In genomic region chr15:80174017-80174746, GRCh38 we compare ENCODE assay signal across 10 cellular contexts. TPM values are rescaled to one million over a fixed set of nuclear protein-coding genes. Genes with fewer than 3 reads are reported as not detected.
DNase-seq lines count a peak whose midpoint lies in the region; TF ChIP-seq lines count a peak whose summit lies in the region.
"Had no signal": no experiment of that assay in that cellular context is flagged by ENCODE, and none has a peak within 500 bp of the region (broad histone marks: within the 10 kb centered on the region; RNA-seq: fewer than 3 reads in every experiment).

No MANE protein-coding gene starts in this region.

- H3K4me3 Mint-ChIP-seq in endothelial cell (ENCODE audit: unreplicated experiment), result peak overlapping the region; percentile 7
- H3K4me3 Mint-ChIP-seq in osteocyte (ENCODE audit: unreplicated experiment), result no peak overlapping the region
- H3K4me3 Mint-ChIP-seq: B cell had no signal

- TF ChIP-seq CTCF in endothelial cell (IDR thresholded peaks at IDR 0.05; ENCODE audit: unreplicated experiment) (no peak), osteocyte (IDR thresholded peaks at IDR 0.05) (no peak)

- H3K18ac ChIP-seq in neuronal stem cell (ENCODE audit: low read length), result no peak overlapping the region

- WGBS in neuronal stem cell (ENCODE audit: extremely low coverage in 2 of 2, insufficient read length in 2 of 2, insufficient replicate concordance in 1 of 2), 2 donors, result no CpG with 5 or more reads among the region's 11 CpGs

- no peak overlapping the region for H3K14ac ChIP-seq in neuronal stem cell (ENCODE audit: low read length)

- H3K4me2 ChIP-seq in neuronal stem cell (ENCODE audit: insufficient read depth, low read length, poor library complexity, severe bottlenecking), result no peak overlapping the region

- H3K79me2 ChIP-seq in ACC112 (ENCODE audit: control insufficient read depth, insufficient read depth, low read length, unreplicated experiment), result no peaks in the 10 kb centered on the region

- no peak overlapping the region for H3K4ac ChIP-seq in neuronal stem cell (ENCODE audit: low read length)

- H2BK12ac ChIP-seq in neuronal stem cell (ENCODE audit: low read length), result no peak overlapping the region

- peak overlapping the region; percentile 82 for H2AK5ac ChIP-seq in neuronal stem cell (ENCODE audit: low read depth, low read length)

- H2AFZ ChIP-seq in ACC112 (ENCODE audit: low read length, unreplicated experiment), result no peak overlapping the region
- no peak overlapping the region for H2AFZ ChIP-seq in neuronal stem cell (ENCODE audit: low read length)

- H2BK15ac ChIP-seq in neuronal stem cell (ENCODE audit: low read length), result peak overlapping the region; percentile 46

- H3K23ac ChIP-seq in neuronal stem cell (ENCODE audit: low read depth, low read length, poor library complexity), result peak overlapping the region; percentile 14

- no peaks in the 10 kb centered on the region for H3K9me3 ChIP-seq in neuronal stem cell (replicated peaks in 1 of 2; ENCODE audit: control insufficient read depth in 2 of 2, insufficient read depth in 1 of 2, low read depth in 1 of 2, low read length in 2 of 2)

- no peak overlapping the region for H2BK120ac ChIP-seq in neuronal stem cell (ENCODE audit: low read depth, low read length)

- H3K4me1 Mint-ChIP-seq in endothelial cell (ENCODE audit: unreplicated experiment) (no peaks in the 10 kb centered on the region), osteocyte (ENCODE audit: unreplicated experiment) (peaks cover 5% of the 10 kb centered on the region)
- H3K4me1 Mint-ChIP-seq: B cell had no signal

- H3K27me3 Mint-ChIP-seq in endothelial cell (ENCODE audit: unreplicated experiment) (peaks cover 7% of the 10 kb centered on the region), osteocyte (ENCODE audit: unreplicated experiment) (no peaks in the 10 kb centered on the region)
- H3K27me3 Mint-ChIP-seq: B cell had no signal

- H3K27ac Mint-ChIP-seq in endothelial cell (ENCODE audit: unreplicated experiment), result peak overlapping the region; percentile 7
- H3K27ac Mint-ChIP-seq in osteocyte (ENCODE audit: unreplicated experiment), result no peak overlapping the region
- H3K27ac Mint-ChIP-seq: B cell had no signal

- peak overlapping the region; percentile 63 for H3K9ac ChIP-seq in neuronal stem cell (ENCODE audit: low read depth, low read length, poor library complexity)

- H3K27ac ChIP-seq in ACC112 (ENCODE audit: low read depth, low read length) (peak overlapping the region; percentile 56), neuronal stem cell (replicated peaks; ENCODE audit: low read length) (no peak overlapping the region)

- H2BK5ac ChIP-seq in neuronal stem cell (ENCODE audit: low read length), result no peak overlapping the region

- peak; percentile 76 for DNase-seq in M059J (ENCODE audit: low read depth)
- no peak for DNase-seq in endothelial cell (ENCODE audit: low spot score)
- no peak for DNase-seq in neuronal stem cell (ENCODE audit: low spot score)
- no peak for DNase-seq in medulla oblongata (ENCODE audit: extremely low spot score)
- no peak for DNase-seq in GOT3 (lab: John Stamatoyannopoulos, UW)
- DNase-seq in osteocyte (ENCODE audit: extremely low spot score, unreplicated experiment), result no peak
- DNase-seq in SIG-M5 treated with dmso at 0.1 percent for 504 hours (lab: John Stamatoyannopoulos, UW; ENCODE audit: unreplicated experiment), result no peak
- DNase-seq: NCI-H446 treated with DMSO at 0.1 percent for 48 hours had no signal

- no peaks in the 10 kb centered on the region for H3K9me3 Mint-ChIP-seq in endothelial cell (ENCODE audit: unreplicated experiment)
- no peaks in the 10 kb centered on the region for H3K9me3 Mint-ChIP-seq in osteocyte (ENCODE audit: unreplicated experiment)

- peaks cover 16% of the 10 kb centered on the region for H3K36me3 ChIP-seq in ACC112 (ENCODE audit: insufficient read depth, low read length)
- H3K36me3 ChIP-seq in neuronal stem cell (replicated peaks in 1 of 2; ENCODE audit: control insufficient read depth in 2 of 2, insufficient read depth in 2 of 2, low read length in 2 of 2), result peaks cover 0 to 5% of the 10 kb centered on the region in 2 donors

- H3K36me3 Mint-ChIP-seq in endothelial cell (ENCODE audit: low read depth, unreplicated experiment) (peaks cover 12% of the 10 kb centered on the region), osteocyte (ENCODE audit: unreplicated experiment) (peaks cover 1% of the 10 kb centered on the region)

- H3K4me1 ChIP-seq in ACC112 (ENCODE audit: control insufficient read depth, insufficient read depth, low read length, unreplicated experiment) (peaks cover 25% of the 10 kb centered on the region), neuronal stem cell (ENCODE audit: control insufficient read depth in 2 of 2, insufficient read depth in 1 of 2, low read depth in 1 of 2, low read length in 2 of 2) (peaks cover 0 to 3% of the 10 kb centered on the region in 2 donors)

- no peaks in the 10 kb centered on the region for H3K79me1 ChIP-seq in neuronal stem cell (ENCODE audit: low read depth, low read length)

- H4K8ac ChIP-seq in neuronal stem cell (ENCODE audit: low read depth, low read length), result no peak overlapping the region

- H4K91ac ChIP-seq in neuronal stem cell (ENCODE audit: low read depth, low read length, poor library complexity), result no peak overlapping the region

- no peak overlapping the region for H3K4me3 ChIP-seq in ACC112 (ENCODE audit: low read depth, low read length)
- H3K4me3 ChIP-seq in neuronal stem cell (ENCODE audit: low read length in 2 of 2), result no peak overlapping the region

- H3K27me3 ChIP-seq in ACC112 (ENCODE audit: insufficient read depth, low read length) (no peaks in the 10 kb centered on the region), neuronal stem cell (ENCODE audit: control insufficient read depth in 3 of 3, insufficient read depth in 3 of 3, low read depth in 1 of 3, low read length in 3 of 3) (no peaks in the 10 kb centered on the region)

RNA-seq across cellular contexts. Expression of gene FAH, which starts 21.4 kb away (rescaled TPM):
- 40.4 and 50.0 TPM in 2 replicates for total RNA-seq in M059J (2014; rRNA removed; shearing (Covaris generic))
- total RNA-seq in endothelial cell (ENCODE audit: unreplicated experiment) (6.2 TPM), osteocyte (9.5 and 12.9 TPM in 2 replicates)
- polyA plus RNA-seq in neuronal stem cell (2013, experiment 1 of 2), result 8.8 TPM
- polyA plus RNA-seq in neuronal stem cell (2013, experiment 2 of 2), result 7.9 TPM
